32 cellular contexts compared by ENCODE assay signal in genomic region chr17:12631076-12631475, GRCh38. TPM values are rescaled to one million over a fixed set of nuclear protein-coding genes. Genes with fewer than 3 reads are reported as not detected.
DNase-seq lines count a peak whose midpoint lies in the region; ATAC-seq lines count a peak whose summit lies in the region.
"Had no signal": no experiment of that assay in that cellular context is flagged by ENCODE, and none has a peak within 500 bp of the region (broad histone marks: within the 10 kb centered on the region; RNA-seq: fewer than 3 reads in every experiment).

No MANE protein-coding gene starts in this region.

- in situ Hi-C loops in ACHN (cut with HindIII; ENCODE audit: low pct_ligation_motif_present, low pct_unique_long_range_greater_than_20kb, low sequenced_read_pairs), result no loop called here

- H3K27me3 Mint-ChIP-seq in activated naive CD4-positive, alpha-beta T cell treated with anti-CD3 and anti-CD28 coated beads, Interleukin-2, amount 10 ng/mL, durations not matched to agents 7 days and 5 days, result no peaks in the 10 kb centered on the region
- H3K27me3 Mint-ChIP-seq: activated CD4-positive, alpha-beta T cell treated with anti-CD3 and anti-CD28 coated beads, Interleukin-2, amount 10 ng/mL, durations not matched to agents 7 days and 5 days; activated CD8-positive, alpha-beta memory T cell treated with anti-CD3 and anti-CD28 coated beads, Interleukin-2, amount 10 ng/mL, durations not matched to agents 7 days and 5 days; CD4-positive, alpha-beta memory T cell had no signal

- H3K9me3 Mint-ChIP-seq in activated naive CD4-positive, alpha-beta T cell treated with anti-CD3 and anti-CD28 coated beads, Interleukin-2, amount 10 ng/mL, durations not matched to agents 7 days and 5 days, result peaks cover 20% of the 10 kb centered on the region
- H3K9me3 Mint-ChIP-seq: effector memory CD8-positive, alpha-beta T cell had no signal

- CTCF ChIA-PET in activated naive CD4-positive, alpha-beta T cell treated with anti-CD3 and anti-CD28 coated beads, Interleukin-2, amount 10 ng/mL, durations not matched to agents 7 days and 5 days (lab: Charles Lee), result no interaction called here

- H3K36me3 Mint-ChIP-seq in activated naive CD4-positive, alpha-beta T cell treated with anti-CD3 and anti-CD28 coated beads, Interleukin-2, amount 10 ng/mL, durations not matched to agents 7 days and 5 days, result no peaks in the 10 kb centered on the region
- H3K36me3 Mint-ChIP-seq: activated CD8-positive, alpha-beta memory T cell treated with anti-CD3 and anti-CD28 coated beads, Interleukin-2, amount 10 ng/mL, durations not matched to agents 7 days and 5 days; CD4-positive, alpha-beta memory T cell; naive thymus-derived CD4-positive, alpha-beta T cell had no signal

- no peak overlapping the region for H3K4me3 Mint-ChIP-seq in activated naive CD4-positive, alpha-beta T cell treated with anti-CD3 and anti-CD28 coated beads, Interleukin-2, amount 10 ng/mL, durations not matched to agents 7 days and 5 days
- H3K4me3 Mint-ChIP-seq: activated CD4-positive, alpha-beta T cell treated with anti-CD3 and anti-CD28 coated beads, Interleukin-2, amount 10 ng/mL, durations not matched to agents 7 days and 5 days; activated CD8-positive, alpha-beta memory T cell treated with anti-CD3 and anti-CD28 coated beads, Interleukin-2, amount 10 ng/mL, durations not matched to agents 7 days and 5 days; CD4-positive, alpha-beta memory T cell; effector memory CD8-positive, alpha-beta T cell; naive thymus-derived CD4-positive, alpha-beta T cell had no signal

- peak overlapping the region; percentile 20 for H3K27ac ChIP-seq in temporal lobe (ENCODE audit: low read depth, low read length)
- H3K27ac ChIP-seq: breast epithelium, colonic mucosa, PC-9, WERI-Rb-1 had no signal

- H3K4me1 Mint-ChIP-seq in activated naive CD4-positive, alpha-beta T cell treated with anti-CD3 and anti-CD28 coated beads, Interleukin-2, amount 10 ng/mL, durations not matched to agents 7 days and 5 days, result no peaks in the 10 kb centered on the region
- H3K4me1 Mint-ChIP-seq: activated CD4-positive, alpha-beta T cell treated with anti-CD3 and anti-CD28 coated beads, Interleukin-2, amount 10 ng/mL, durations not matched to agents 7 days and 5 days; activated CD8-positive, alpha-beta memory T cell treated with anti-CD3 and anti-CD28 coated beads, Interleukin-2, amount 10 ng/mL, durations not matched to agents 7 days and 5 days; CD4-positive, alpha-beta memory T cell; naive thymus-derived CD4-positive, alpha-beta T cell had no signal

- ATAC-seq in HG03521 (IDR thresholded peaks at IDR 0.05; ENCODE audit: unreplicated experiment), result no peak
- ATAC-seq: activated CD8-positive, alpha-beta memory T cell treated with anti-CD3 and anti-CD28 coated beads, Interleukin-2, amount 10 ng/mL, durations not matched to agents 7 days and 5 days; effector memory CD8-positive, alpha-beta T cell; naive thymus-derived CD4-positive, alpha-beta T cell had no signal

- H3K27ac Mint-ChIP-seq in activated naive CD4-positive, alpha-beta T cell treated with anti-CD3 and anti-CD28 coated beads, Interleukin-2, amount 10 ng/mL, durations not matched to agents 7 days and 5 days, result no peak overlapping the region
- H3K27ac Mint-ChIP-seq: activated CD4-positive, alpha-beta T cell treated with anti-CD3 and anti-CD28 coated beads, Interleukin-2, amount 10 ng/mL, durations not matched to agents 7 days and 5 days; activated CD8-positive, alpha-beta memory T cell treated with anti-CD3 and anti-CD28 coated beads, Interleukin-2, amount 10 ng/mL, durations not matched to agents 7 days and 5 days; CD4-positive, alpha-beta memory T cell; effector memory CD8-positive, alpha-beta T cell; naive thymus-derived CD4-positive, alpha-beta T cell had no signal

- peak; percentile 39 for DNase-seq in GM03348 (ENCODE audit: low spot score)
- DNase-seq in amniotic epithelial cell (ENCODE audit: low read depth), result peak; percentile 67
- DNase-seq in hepatic stellate cell (ENCODE audit: low spot score), result peak; percentile 27
- no peak for DNase-seq in activated CD4-positive, alpha-beta T cell treated with anti-CD3 and anti-CD28 coated beads, Interleukin-2, amount 50 U/mL, for 4 hours
- no peak for DNase-seq in ACHN
- no peak for DNase-seq in activated naive CD4-positive, alpha-beta T cell treated with anti-CD3 and anti-CD28 coated beads, Interleukin-2, amount 10 ng/mL, durations not matched to agents 7 days and 5 days
- DNase-seq: activated CD4-positive, alpha-beta T cell treated with anti-CD3 and anti-CD28 coated beads, Interleukin-2, amount 10 ng/mL, durations not matched to agents 7 days and 5 days; activated CD8-positive, alpha-beta memory T cell treated with anti-CD3 and anti-CD28 coated beads, Interleukin-2, amount 10 ng/mL, durations not matched to agents 7 days and 5 days; activated naive CD4-positive, alpha-beta T cell; activated T-cell treated with anti-CD3 and anti-CD28 coated beads, Interleukin-2, amount 50 U/mL, for 48 hours; AML-193; CD4-positive, alpha-beta memory T cell; colonic mucosa; effector memory CD8-positive, alpha-beta T cell; midbrain; naive thymus-derived CD4-positive, alpha-beta T cell; NCI-H1105 treated with DMSO at 0.1 percent for 48 hours; NCI-H1930; NCI-H524 treated with DMSO at 0.1 percent for 48 hours; NK-92 treated with Interleukin-12 subunit alpha and Interleukin-12 subunit beta, amount 100 ng/mL, for 24 hours; PC-9; SIG-M5; stimulated activated CD4-positive, alpha-beta T cell treated with anti-CD3 and anti-CD28 coated beads, Interleukin-2, amount 100 ng/mL, for 24 hours; SW 1271; T-helper 9 cell; WERI-Rb-1 had no signal

RNA-seq across cellular contexts. Expression of gene MYOCD, which starts 34.6 kb away (rescaled TPM):
- 0.25 TPM for total RNA-seq in temporal lobe
- total RNA-seq: activated CD4-positive, alpha-beta T cell treated with anti-CD3 and anti-CD28 coated beads, Interleukin-2, amount 10 ng/mL, durations not matched to agents 7 days and 5 days; activated CD8-positive, alpha-beta memory T cell treated with anti-CD3 and anti-CD28 coated beads, Interleukin-2, amount 10 ng/mL, durations not matched to agents 7 days and 5 days; CD4-positive, alpha-beta memory T cell; HT-29; MCF 10A; naive thymus-derived CD4-positive, alpha-beta T cell; PC-9; renal cortical epithelial cell had no signal

Comparison
In these comparisons a context has a peak if more than half of its experiments do, and no peak if none do; other contexts are left out.
1. DNase-seq: peak in GM03348 (single experiment), amniotic epithelial cell (single experiment) and hepatic stellate cell (single experiment); none in activated CD4-positive, alpha-beta T cell treated with anti-CD3 and anti-CD28 coated beads, Interleukin-2, amount 50 U/mL, for 4 hours (0 of 2), ACHN (single experiment) and activated naive CD4-positive, alpha-beta T cell treated with anti-CD3 and anti-CD28 coated beads, Interleukin-2, amount 10 ng/mL, durations not matched to agents 7 days and 5 days (single experiment).